Comparison of ENCODE assay signal across 22 cellular contexts in the genomic region with DNA sequence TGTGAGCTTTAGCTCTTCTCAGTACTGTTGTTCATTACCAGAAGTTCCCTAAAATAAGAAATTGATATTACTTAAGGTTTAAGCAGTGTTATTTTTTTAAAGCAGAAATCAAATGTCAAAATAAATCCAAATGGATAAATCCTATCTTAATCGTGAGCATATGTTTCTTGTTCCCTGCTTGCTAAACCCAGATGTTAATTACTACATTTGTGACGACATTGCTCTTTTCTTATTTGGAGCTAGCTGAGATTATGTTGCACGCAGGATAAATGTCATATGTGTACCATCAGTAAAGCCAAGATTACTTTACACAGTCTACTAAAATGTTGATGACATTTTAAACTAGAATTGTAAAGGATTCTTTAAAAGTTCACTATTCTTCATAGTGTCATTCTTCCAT.
"Had no signal": no experiment of that assay in that cellular context is flagged by ENCODE, and none has a peak within 500 bp of the region (broad histone marks: within the 10 kb centered on the region; RNA-seq: fewer than 3 reads in every experiment).

No MANE protein-coding gene starts in this region.

- H3K4me1 ChIP-seq: sigmoid colon, testis, vagina had no signal

- H3K4me3 ChIP-seq: cardiac muscle cell, hepatocyte, sigmoid colon, testis, vagina had no signal

- H3K36me3 ChIP-seq: cardiac muscle cell, sigmoid colon, vagina had no signal

- ATAC-seq: left ventricle myocardium superior; naive thymus-derived CD8-positive, alpha-beta T cell; stimulated activated naive B cell treated with anti-CD40 and anti-IgM and Interleukin-4, amounts not matched to agents 10 μg/mL and 1 μg/mL and 100 μg/mL, for 72 hours had no signal

- H3K9me3 ChIP-seq: sigmoid colon, testis, vagina had no signal

- H3K27me3 ChIP-seq: cardiac muscle cell, hepatocyte, sigmoid colon, testis, vagina had no signal

- H3K27ac ChIP-seq: cardiac muscle cell, hepatocyte, sigmoid colon, testis, vagina had no signal

- DNase-seq: activated CD4-positive, alpha-beta memory T cell treated with anti-CD3 and anti-CD28 coated beads for 36 hours; activated CD4-positive, alpha-beta T cell treated with anti-CD3 and anti-CD28 coated beads for 48 hours; activated naive CD4-positive, alpha-beta T cell treated with anti-CD3 and anti-CD28 coated beads for 36 hours; activated naive CD8-positive, alpha-beta T cell treated with anti-CD3 and anti-CD28 coated beads, Interleukin-2, amount 10 ng/mL, durations not matched to agents 7 days and 5 days; activated T-cell treated with anti-CD3 and anti-CD28 coated beads, Interleukin-2, amount 50 U/mL, for 48 hours; cortex of kidney; erythroblast; glutamatergic neuron; kidney glomerular epithelial cell; left ventricle myocardium superior; mammary epithelial cell; naive thymus-derived CD8-positive, alpha-beta T cell; retina; sigmoid colon; stimulated activated CD4-positive, alpha-beta T cell treated with anti-CD3 and anti-CD28 coated beads, Interleukin-2, amount 100 ng/mL, for 48 hours; stimulated activated CD8-positive, alpha-beta memory T cell treated with anti-CD3 and anti-CD28 coated beads, Interleukin-4, amount 100 ng/mL, for 48 hours; stimulated activated naive B cell treated with anti-CD40 and anti-IgM and Interleukin-4, amounts not matched to agents 10 μg/mL and 1 μg/mL and 100 μg/mL, for 72 hours; testis; trophoblast cell had no signal
